In the genomic region with DNA sequence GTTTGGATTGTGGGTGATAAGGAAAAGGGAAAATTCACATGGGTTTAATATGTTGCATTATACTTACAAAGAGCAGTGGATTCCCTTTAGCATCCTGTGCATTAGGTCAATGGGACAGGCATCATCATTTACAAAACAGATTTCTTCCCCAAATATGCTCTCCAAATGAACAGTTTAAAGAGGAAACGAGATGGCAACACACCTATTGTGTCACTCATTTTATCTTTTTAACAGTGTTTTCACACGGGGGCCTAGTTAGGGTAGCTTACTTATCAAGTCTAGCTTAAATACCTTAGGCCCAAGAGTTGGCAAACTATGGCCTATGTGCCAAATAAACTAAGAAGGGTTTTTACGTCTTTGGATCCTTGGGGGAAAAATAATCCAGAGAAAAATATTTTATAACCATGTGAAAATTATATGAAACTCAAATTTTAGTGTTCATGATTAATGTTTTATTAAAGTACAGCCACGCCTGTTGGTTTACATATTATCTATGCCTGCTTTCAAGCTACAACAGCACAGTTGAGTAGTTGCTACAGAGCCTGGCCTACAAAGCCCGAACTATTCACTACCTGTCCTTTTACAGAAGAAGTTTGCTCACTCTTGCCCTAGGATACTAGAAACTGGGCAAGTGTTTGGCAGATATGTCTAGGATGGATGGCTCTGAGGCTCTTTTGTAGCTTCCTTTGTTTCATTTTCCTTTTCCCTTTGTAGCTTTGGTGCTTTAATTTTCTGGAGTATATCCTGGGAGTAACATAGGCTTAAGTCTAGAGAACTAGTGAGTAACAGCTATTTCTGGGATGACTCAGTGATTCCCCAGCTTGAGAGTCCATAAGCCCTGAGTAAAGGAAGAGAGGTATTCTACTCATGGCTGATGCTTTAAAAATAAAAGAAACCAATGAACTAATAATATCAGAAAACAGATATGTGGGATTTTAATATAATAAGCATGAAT, we compare ENCODE assay signal across 14 cellular contexts. TPM values are rescaled to one million over a fixed set of nuclear protein-coding genes. Genes with fewer than 3 reads are reported as not detected.
DNase-seq lines count a peak whose midpoint lies in the region; ATAC-seq and TF ChIP-seq lines count a peak whose summit lies in the region.
"Had no signal": no experiment of that assay in that cellular context is flagged by ENCODE, and none has a peak within 500 bp of the region (broad histone marks: within the 10 kb centered on the region; RNA-seq: fewer than 3 reads in every experiment).

No MANE protein-coding gene starts in this region.

- peak overlapping the region; percentile 71 for H3K27ac ChIP-seq in foreskin keratinocyte
- H3K27ac ChIP-seq: vagina had no signal

- H3K36me3 Mint-ChIP-seq in activated CD4-positive, alpha-beta T cell treated with anti-CD3 and anti-CD28 coated beads for 36 hours (ENCODE audit: low read depth): peaks cover 15% of the 10 kb centered on the region

- TF ChIP-seq CTCF in WI38 (IDR thresholded peaks at IDR 0.05; ENCODE audit: low read depth, low read length) (no peak), foreskin keratinocyte (conservative IDR thresholded peaks at IDR 0.05) (no peak)

- H3K4me1 ChIP-seq in foreskin keratinocyte: peaks cover 35% of the 10 kb centered on the region

- peak overlapping the region; percentile 28; the same call in 1 of the 2 replicates for H3K4me3 ChIP-seq in WI38 (ENCODE audit: low read depth, low read length)
- H3K4me3 ChIP-seq: vagina had no signal

- H3K27me3 ChIP-seq in foreskin keratinocyte: no peaks in the 10 kb centered on the region
- H3K27me3 ChIP-seq: vagina had no signal

- no peak for DNase-seq in activated CD4-positive, alpha-beta T cell treated with anti-CD3 and anti-CD28 coated beads for 36 hours
- DNase-seq in activated CD4-positive, alpha-beta T cell treated with anti-CD3 and anti-CD28 coated beads, Interleukin-2, amount 50 U/mL, for 1 hour: no peak
- DNase-seq in foreskin keratinocyte (peak; percentile 81 to 89), stromal cell of bone marrow (ENCODE audit: low read depth) (peak; percentile 84), NCI-H2196 treated with DMSO at 0.1 percent for 48 hours (lab: John Stamatoyannopoulos, UW; ENCODE audit: unreplicated experiment) (no peak), NCI-H1092 treated with DMSO at 0.1 percent for 48 hours (lab: John Stamatoyannopoulos, UW) (no peak), ureter (ENCODE audit: low spot score) (no peak)
- DNase-seq: activated naive CD8-positive, alpha-beta T cell treated with anti-CD3 and anti-CD28 coated beads, Interleukin-2, amount 10 ng/mL, durations not matched to agents 7 days and 5 days; kidney; NCI-H187 treated with DMSO at 0.1 percent for 48 hours had no signal

- CTCF ChIA-PET in activated CD4-positive, alpha-beta T cell treated with anti-CD3 and anti-CD28 coated beads for 36 hours (lab: Charles Lee): interaction anchor here (0.5 to 3.2 kb wide), 3 partner anchors 40 to 174 kb away, joined by 3 to 15 read pairs (median 3); no protein-coding TSS in a partner anchor

- intact Hi-C loops in activated CD4-positive, alpha-beta T cell treated with anti-CD3 and anti-CD28 coated beads for 36 hours (cut with DNase I, micrococcal nuclease): no loop called here

- peaks cover 37% of the 10 kb centered on the region for H3K4me1 Mint-ChIP-seq in activated CD4-positive, alpha-beta T cell treated with anti-CD3 and anti-CD28 coated beads for 36 hours
- H3K4me1 Mint-ChIP-seq: B cell had no signal

- H3K27ac Mint-ChIP-seq in activated CD4-positive, alpha-beta T cell treated with anti-CD3 and anti-CD28 coated beads for 36 hours: no peak overlapping the region
- H3K27ac Mint-ChIP-seq: activated naive CD8-positive, alpha-beta T cell treated with anti-CD3 and anti-CD28 coated beads, Interleukin-2, amount 10 ng/mL, durations not matched to agents 7 days and 5 days; B cell; T-helper 2 cell treated with Interferon-gamma antibody and Interleukin-4, amounts not matched to agents 5 μg/mL and 100 μg/mL, for 36 hours had no signal

- POLR2A ChIA-PET in activated CD4-positive, alpha-beta T cell treated with anti-CD3 and anti-CD28 coated beads for 36 hours (lab: Charles Lee): interaction anchor here (0.5 to 0.6 kb wide), 2 partner anchors 184 to 287 kb away, joined by 7 to 9 read pairs; no protein-coding TSS in a partner anchor

- no peaks in the 10 kb centered on the region for H3K9me3 Mint-ChIP-seq in activated CD4-positive, alpha-beta T cell treated with anti-CD3 and anti-CD28 coated beads for 36 hours (ENCODE audit: low read depth)
- H3K9me3 Mint-ChIP-seq: activated naive CD8-positive, alpha-beta T cell treated with anti-CD3 and anti-CD28 coated beads, Interleukin-2, amount 10 ng/mL, durations not matched to agents 7 days and 5 days; T-helper 2 cell treated with Interferon-gamma antibody and Interleukin-4, amounts not matched to agents 5 μg/mL and 100 μg/mL, for 36 hours had no signal

- peak; percentile 73 for ATAC-seq in activated CD4-positive, alpha-beta T cell treated with anti-CD3 and anti-CD28 coated beads for 36 hours
- peak; percentile 95 for ATAC-seq in foreskin keratinocyte

- no peaks in the 10 kb centered on the region for H3K27me3 Mint-ChIP-seq in activated CD4-positive, alpha-beta T cell treated with anti-CD3 and anti-CD28 coated beads for 36 hours
- H3K27me3 Mint-ChIP-seq: activated naive CD8-positive, alpha-beta T cell treated with anti-CD3 and anti-CD28 coated beads, Interleukin-2, amount 10 ng/mL, durations not matched to agents 7 days and 5 days; B cell had no signal

- no peak overlapping the region for H3K4me3 Mint-ChIP-seq in activated CD4-positive, alpha-beta T cell treated with anti-CD3 and anti-CD28 coated beads for 36 hours
- H3K4me3 Mint-ChIP-seq: activated naive CD8-positive, alpha-beta T cell treated with anti-CD3 and anti-CD28 coated beads, Interleukin-2, amount 10 ng/mL, durations not matched to agents 7 days and 5 days; B cell; T-helper 2 cell treated with Interferon-gamma antibody and Interleukin-4, amounts not matched to agents 5 μg/mL and 100 μg/mL, for 36 hours had no signal

RNA-seq across cellular contexts. Expression of a gene that starts 12.4 kb away (rescaled TPM):
- 100 to 1,000 TPM; 131 to 154 TPM for total RNA-seq in activated CD4-positive, alpha-beta T cell treated with anti-CD3 and anti-CD28 coated beads for 36 hours
- total RNA-seq in foreskin keratinocyte: 145 and 171 TPM in 2 replicates
- 121 and 143 TPM in 2 replicates for polyA plus RNA-seq in foreskin keratinocyte
- total RNA-seq in ureter: 69.1 TPM

Comparison
In these comparisons a context has a peak if more than half of its experiments do, and no peak if none do; other contexts are left out.
1. DNase-seq: peak in foreskin keratinocyte (2 of 2) and stromal cell of bone marrow (single experiment); none in activated CD4-positive, alpha-beta T cell treated with anti-CD3 and anti-CD28 coated beads for 36 hours (single experiment), activated CD4-positive, alpha-beta T cell treated with anti-CD3 and anti-CD28 coated beads, Interleukin-2, amount 50 U/mL, for 1 hour (single experiment), NCI-H2196 treated with DMSO at 0.1 percent for 48 hours (single experiment), NCI-H1092 treated with DMSO at 0.1 percent for 48 hours (single experiment) and ureter (single experiment).